1 cellular context compared by ENCODE assay signal in genomic region chr11:119376197-119376847, GRCh38.
A peak's percentile ranks its signal among the peaks of the same experiment; 100 is the strongest.
TF ChIP-seq lines count a peak whose summit lies in the region.

No MANE protein-coding gene starts in this region.

TF ChIP-seq in HepG2, 621 proteins besides CTCF, POLR2A, EP300 and RAD21 (continued from another document and continues in another):
- TF ChIP-seq NRL (CRISPR knock-in tag; IDR thresholded peaks at IDR 0.05; ENCODE audit: borderline replicate concordance): no peak
- peak; percentile 37 for TF ChIP-seq AGO2 (optimal IDR thresholded peaks at IDR 0.05; ENCODE audit: low read depth, low read length)
- no peak for TF ChIP-seq ZNF547 (CRISPR knock-in tag; IDR thresholded peaks at IDR 0.05)
- TF ChIP-seq ZFP36L1 (CRISPR knock-in tag; IDR thresholded peaks at IDR 0.05): no peak
- TF ChIP-seq ZSCAN25 (CRISPR knock-in tag; IDR thresholded peaks at IDR 0.05): no peak
- TF ChIP-seq ZKSCAN5 (CRISPR knock-in tag; IDR thresholded peaks at IDR 0.05): no peak
- no peak for TF ChIP-seq ZSCAN29 (CRISPR knock-in tag; conservative IDR thresholded peaks at IDR 0.05)
- TF ChIP-seq SRSF1 (optimal IDR thresholded peaks at IDR 0.05; ENCODE audit: low read depth, low read length): peak; percentile 55
- TF ChIP-seq ZNF670 (CRISPR knock-in tag; IDR thresholded peaks at IDR 0.05; ENCODE audit: borderline replicate concordance): no peak
- TF ChIP-seq NKX3-1 (CRISPR knock-in tag; IDR thresholded peaks at IDR 0.05): no peak
- TF ChIP-seq SCMH1 (CRISPR knock-in tag; IDR thresholded peaks at IDR 0.05; ENCODE audit: borderline replicate concordance): no peak
- no peak; the same call in 1 of the 2 replicates for TF ChIP-seq JDP2 (CRISPR knock-in tag; IDR thresholded peaks at IDR 0.05; ENCODE audit: borderline replicate concordance)
- no peak for TF ChIP-seq NFATC3 (CRISPR knock-in tag; IDR thresholded peaks at IDR 0.05)
- TF ChIP-seq SIN3A (IDR thresholded peaks at IDR 0.05; ENCODE audit: borderline replicate concordance, low read depth, low read length): peak; percentile 81; the same call in 1 of the 2 replicates
- TF ChIP-seq ZNF350 (CRISPR knock-in tag; IDR thresholded peaks at IDR 0.05; ENCODE audit: borderline replicate concordance, low read depth): peak; percentile 50; the same call in 1 of the 2 replicates
- 0 out of 2 replicates have a peak, but pooled peaks have one; percentile 4 for TF ChIP-seq HNF4G (IDR thresholded peaks at IDR 0.05; ENCODE audit: borderline replicate concordance, low read depth, low read length)
- no peak for TF ChIP-seq HNF4G (CRISPR knock-in tag; IDR thresholded peaks at IDR 0.05; ENCODE audit: borderline replicate concordance, low read depth)
- TF ChIP-seq ZNF235 (CRISPR knock-in tag; IDR thresholded peaks at IDR 0.05; ENCODE audit: borderline replicate concordance): no peak
- no peak for TF ChIP-seq ATRX (CRISPR knock-in tag; IDR thresholded peaks at IDR 0.05; ENCODE audit: borderline replicate concordance)
- peak; percentile 5; the same call in 1 of the 2 replicates for TF ChIP-seq RARA (CRISPR knock-in tag; IDR thresholded peaks at IDR 0.05)
- no peak for TF ChIP-seq ZNF891 (CRISPR knock-in tag; IDR thresholded peaks at IDR 0.05)
- peak; percentile 85 for TF ChIP-seq TBX2 (CRISPR knock-in tag; IDR thresholded peaks at IDR 0.05; ENCODE audit: borderline replicate concordance)
- peak; percentile 73; the same call in 1 of the 2 replicates for TF ChIP-seq ZNF121 (CRISPR knock-in tag; IDR thresholded peaks at IDR 0.05)
- no peak for TF ChIP-seq YY1 (IDR thresholded peaks at IDR 0.05; ENCODE audit: insufficient read depth, insufficient replicate concordance, low read depth, low read length)
- TF ChIP-seq PCBP1 (IDR thresholded peaks at IDR 0.05; ENCODE audit: borderline replicate concordance, low read depth, low read length): peak; percentile 73; the same call in 1 of the 2 replicates
- TF ChIP-seq MTF2 (CRISPR knock-in tag; IDR thresholded peaks at IDR 0.05; ENCODE audit: borderline replicate concordance): no peak
- no peak for TF ChIP-seq ATF7 (IDR thresholded peaks at IDR 0.05)
- no peak for TF ChIP-seq ATF7 (CRISPR knock-in tag; IDR thresholded peaks at IDR 0.05)
- TF ChIP-seq HOXA3 (CRISPR knock-in tag; IDR thresholded peaks at IDR 0.05): peak; percentile 84
- TF ChIP-seq ATM (IDR thresholded peaks at IDR 0.05; ENCODE audit: borderline replicate concordance): no peak
- no peak for TF ChIP-seq ETV6 (CRISPR knock-in tag; conservative IDR thresholded peaks at IDR 0.05)
- no peak for TF ChIP-seq CHD2 (IDR thresholded peaks at IDR 0.05; ENCODE audit: low read depth, low read length)
- TF ChIP-seq TAF1 (CRISPR knock-in tag; IDR thresholded peaks at IDR 0.05): peak; percentile 36; the same call in 1 of the 2 replicates
- no peak for TF ChIP-seq ZFP41 (CRISPR knock-in tag; IDR thresholded peaks at IDR 0.05; ENCODE audit: borderline replicate concordance)
- TF ChIP-seq PTBP1 (IDR thresholded peaks at IDR 0.05; ENCODE audit: low read depth, low read length, poor library complexity, severe bottlenecking): no peak
- no peak for TF ChIP-seq SPEN (CRISPR knock-in tag; IDR thresholded peaks at IDR 0.05; ENCODE audit: low read depth)
- no peak for TF ChIP-seq ZBTB37 (CRISPR knock-in tag; IDR thresholded peaks at IDR 0.05)
- peak; percentile 96 for TF ChIP-seq RFXAP (CRISPR knock-in tag; IDR thresholded peaks at IDR 0.05; ENCODE audit: borderline replicate concordance)
- TF ChIP-seq, protein P1, sequence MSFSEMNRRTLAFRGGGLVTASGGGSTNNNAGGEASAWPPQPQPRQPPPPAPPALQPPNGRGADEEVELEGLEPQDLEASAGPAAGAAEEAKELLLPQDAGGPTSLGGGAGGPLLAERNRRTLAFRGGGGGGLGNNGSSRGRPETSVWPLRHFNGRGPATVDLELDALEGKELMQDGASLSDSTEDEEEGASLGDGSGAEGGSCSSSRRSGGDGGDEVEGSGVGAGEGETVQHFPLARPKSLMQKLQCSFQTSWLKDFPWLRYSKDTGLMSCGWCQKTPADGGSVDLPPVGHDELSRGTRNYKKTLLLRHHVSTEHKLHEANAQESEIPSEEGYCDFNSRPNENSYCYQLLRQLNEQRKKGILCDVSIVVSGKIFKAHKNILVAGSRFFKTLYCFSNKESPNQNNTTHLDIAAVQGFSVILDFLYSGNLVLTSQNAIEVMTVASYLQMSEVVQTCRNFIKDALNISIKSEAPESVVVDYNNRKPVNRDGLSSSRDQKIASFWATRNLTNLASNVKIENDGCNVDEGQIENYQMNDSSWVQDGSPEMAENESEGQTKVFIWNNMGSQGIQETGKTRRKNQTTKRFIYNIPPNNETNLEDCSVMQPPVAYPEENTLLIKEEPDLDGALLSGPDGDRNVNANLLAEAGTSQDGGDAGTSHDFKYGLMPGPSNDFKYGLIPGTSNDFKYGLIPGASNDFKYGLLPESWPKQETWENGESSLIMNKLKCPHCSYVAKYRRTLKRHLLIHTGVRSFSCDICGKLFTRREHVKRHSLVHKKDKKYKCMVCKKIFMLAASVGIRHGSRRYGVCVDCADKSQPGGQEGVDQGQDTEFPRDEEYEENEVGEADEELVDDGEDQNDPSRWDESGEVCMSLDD (CRISPR knock-in tag; IDR thresholded peaks at IDR 0.05; ENCODE audit: borderline replicate concordance): peak; percentile 80; the same call in 1 of the 2 replicates
- no peak for TF ChIP-seq ZNF616 (CRISPR knock-in tag; IDR thresholded peaks at IDR 0.05; ENCODE audit: low read depth)
- no peak for TF ChIP-seq SNRNP70 (IDR thresholded peaks at IDR 0.05; ENCODE audit: low read depth, low read length)
- no peak for TF ChIP-seq ZNF280D (CRISPR knock-in tag; IDR thresholded peaks at IDR 0.05)
- peak; percentile 56; the same call in 1 of the 2 replicates for TF ChIP-seq UBTF (CRISPR knock-in tag; IDR thresholded peaks at IDR 0.05)
- TF ChIP-seq, protein P2, sequence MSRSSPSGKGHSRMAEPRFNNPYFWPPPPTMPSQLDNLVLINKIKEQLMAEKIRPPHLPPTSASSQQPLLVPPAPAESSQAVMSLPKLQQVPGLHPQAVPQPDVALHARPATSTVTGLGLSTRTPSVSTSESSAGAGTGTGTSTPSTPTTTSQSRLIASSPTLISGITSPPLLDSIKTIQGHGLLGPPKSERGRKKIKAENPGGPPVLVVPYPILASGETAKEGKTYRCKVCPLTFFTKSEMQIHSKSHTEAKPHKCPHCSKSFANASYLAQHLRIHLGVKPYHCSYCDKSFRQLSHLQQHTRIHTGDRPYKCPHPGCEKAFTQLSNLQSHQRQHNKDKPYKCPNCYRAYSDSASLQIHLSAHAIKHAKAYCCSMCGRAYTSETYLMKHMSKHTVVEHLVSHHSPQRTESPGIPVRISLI (CRISPR knock-in tag; IDR thresholded peaks at IDR 0.05; ENCODE audit: borderline replicate concordance): no peak; the same call in 1 of the 2 replicates
- peak; percentile 68 for TF ChIP-seq PAXIP1 (CRISPR knock-in tag; conservative IDR thresholded peaks at IDR 0.05)
- no peak for TF ChIP-seq SOX6 (IDR thresholded peaks at IDR 0.05)
- TF ChIP-seq SOX6 (CRISPR knock-in tag; IDR thresholded peaks at IDR 0.05): peak; percentile 75
- TF ChIP-seq ARNTL (CRISPR knock-in tag; IDR thresholded peaks at IDR 0.05): peak; percentile 89; the same call in 1 of the 2 replicates
- no peak for TF ChIP-seq RAD51 (IDR thresholded peaks at IDR 0.05; ENCODE audit: borderline replicate concordance)
- peak; percentile 75 for TF ChIP-seq HOXA5 (CRISPR knock-in tag; IDR thresholded peaks at IDR 0.05)
- TF ChIP-seq ZNF343 (CRISPR knock-in tag; IDR thresholded peaks at IDR 0.05): 0 out of 2 replicates have a peak, but pooled peaks have one; percentile 46
- TF ChIP-seq ZFP36L2 (CRISPR knock-in tag; IDR thresholded peaks at IDR 0.05): no peak
- TF ChIP-seq ZMYM4 (CRISPR knock-in tag; IDR thresholded peaks at IDR 0.05): peak; percentile 56; the same call in 1 of the 2 replicates
- peak; percentile 67; the same call in 1 of the 2 replicates for TF ChIP-seq HIVEP1 (CRISPR knock-in tag; IDR thresholded peaks at IDR 0.05)
- TF ChIP-seq KLF11 (CRISPR knock-in tag; IDR thresholded peaks at IDR 0.05): 0 out of 2 replicates have a peak, but pooled peaks have one; percentile 49
- TF ChIP-seq, protein P3, sequence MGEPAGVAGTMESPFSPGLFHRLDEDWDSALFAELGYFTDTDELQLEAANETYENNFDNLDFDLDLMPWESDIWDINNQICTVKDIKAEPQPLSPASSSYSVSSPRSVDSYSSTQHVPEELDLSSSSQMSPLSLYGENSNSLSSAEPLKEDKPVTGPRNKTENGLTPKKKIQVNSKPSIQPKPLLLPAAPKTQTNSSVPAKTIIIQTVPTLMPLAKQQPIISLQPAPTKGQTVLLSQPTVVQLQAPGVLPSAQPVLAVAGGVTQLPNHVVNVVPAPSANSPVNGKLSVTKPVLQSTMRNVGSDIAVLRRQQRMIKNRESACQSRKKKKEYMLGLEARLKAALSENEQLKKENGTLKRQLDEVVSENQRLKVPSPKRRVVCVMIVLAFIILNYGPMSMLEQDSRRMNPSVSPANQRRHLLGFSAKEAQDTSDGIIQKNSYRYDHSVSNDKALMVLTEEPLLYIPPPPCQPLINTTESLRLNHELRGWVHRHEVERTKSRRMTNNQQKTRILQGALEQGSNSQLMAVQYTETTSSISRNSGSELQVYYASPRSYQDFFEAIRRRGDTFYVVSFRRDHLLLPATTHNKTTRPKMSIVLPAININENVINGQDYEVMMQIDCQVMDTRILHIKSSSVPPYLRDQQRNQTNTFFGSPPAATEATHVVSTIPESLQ (CRISPR knock-in tag; conservative IDR thresholded peaks at IDR 0.05): no peak
- 0 out of 2 replicates have a peak, but pooled peaks have one; percentile 31 for TF ChIP-seq ZNF143 (CRISPR knock-in tag; IDR thresholded peaks at IDR 0.05)
